ENCODE assay signal across 11 cellular contexts in genomic region chr5:139395844-139396640, GRCh38. TPM values are rescaled to one million over a fixed set of nuclear protein-coding genes. Genes with fewer than 3 reads are reported as not detected.
DNase-seq lines count a peak whose midpoint lies in the region; ATAC-seq, FAIRE-seq and TF ChIP-seq lines count a peak whose summit lies in the region.
"Had no signal": no experiment of that assay in that cellular context is flagged by ENCODE, and none has a peak within 500 bp of the region (broad histone marks: within the 10 kb centered on the region; RNA-seq: fewer than 3 reads in every experiment).

No MANE protein-coding gene starts in this region.

- TF ChIP-seq CTCF in nephron (IDR thresholded peaks at IDR 0.05; ENCODE audit: unreplicated experiment in 3 of 3) (no peak), D721Med (IDR thresholded peaks at IDR 0.05; ENCODE audit: insufficient read depth, missing control alignments) (no peak)

- DNase-seq in EL (peak; percentile 56), HCEC 1CT (peak; percentile 22), D721Med (ENCODE audit: insufficient read length, low spot score) (no peak)
- no peak for DNase-seq in activated T-helper 2 cell treated with anti-CD3 and anti-CD28 coated beads, Interferon-gamma antibody, Interleukin-2, Interleukin-4, amounts not matched to agents 10 μg/mL and 5 μg/mL and 100 μg/mL, durations not matched to agents 14 hours and 24 hours and 36 hours (ENCODE audit: low spot score)
- no peak for DNase-seq in effector CD4-positive, alpha-beta T cell
- DNase-seq: NCI-H1694 treated with DMSO at 0.1 percent for 48 hours, OCI-M1, stomach had no signal

- peak overlapping the region; percentile 70 for H3K4me3 Mint-ChIP-seq in activated T-helper 2 cell treated with anti-CD3 and anti-CD28 coated beads, Interferon-gamma antibody, Interleukin-2, Interleukin-4, amounts not matched to agents 10 μg/mL and 5 μg/mL and 100 μg/mL, durations not matched to agents 14 hours and 24 hours and 36 hours (ENCODE audit: low read depth)
- peak overlapping the region; percentile 24 to 85 (median 66) for H3K4me3 Mint-ChIP-seq in nephron

- H3K36me3 Mint-ChIP-seq in activated T-helper 2 cell treated with anti-CD3 and anti-CD28 coated beads, Interferon-gamma antibody, Interleukin-2, Interleukin-4, amounts not matched to agents 10 μg/mL and 5 μg/mL and 100 μg/mL, durations not matched to agents 14 hours and 24 hours and 36 hours (ENCODE audit: low read depth): peaks cover 51% of the 10 kb centered on the region
- peaks cover 10% of the 10 kb centered on the region for H3K36me3 Mint-ChIP-seq in nephron (ENCODE audit: low read depth)

- ATAC-seq in HG03469 (IDR thresholded peaks at IDR 0.05; ENCODE audit: unreplicated experiment): no peak

- H3K27me3 Mint-ChIP-seq in activated T-helper 2 cell treated with anti-CD3 and anti-CD28 coated beads, Interferon-gamma antibody, Interleukin-2, Interleukin-4, amounts not matched to agents 10 μg/mL and 5 μg/mL and 100 μg/mL, durations not matched to agents 14 hours and 24 hours and 36 hours (ENCODE audit: low read depth): no peaks in the 10 kb centered on the region
- peaks cover 37% of the 10 kb centered on the region for H3K27me3 Mint-ChIP-seq in nephron (ENCODE audit: low read depth)

- FAIRE-seq in D721Med (lab: Jason Lieb, UNC): no peak
- FAIRE-seq: endothelial cell of umbilical vein had no signal

- intact Hi-C loops in activated T-helper 2 cell treated with anti-CD3 and anti-CD28 coated beads, Interferon-gamma antibody, Interleukin-2, Interleukin-4, amounts not matched to agents 10 μg/mL and 5 μg/mL and 100 μg/mL, durations not matched to agents 14 hours and 24 hours and 36 hours (cut with micrococcal nuclease): no loop called here

- H3K4me1 Mint-ChIP-seq in activated T-helper 2 cell treated with anti-CD3 and anti-CD28 coated beads, Interferon-gamma antibody, Interleukin-2, Interleukin-4, amounts not matched to agents 10 μg/mL and 5 μg/mL and 100 μg/mL, durations not matched to agents 14 hours and 24 hours and 36 hours (ENCODE audit: low read depth): peaks cover 32% of the 10 kb centered on the region
- peaks cover 24% of the 10 kb centered on the region for H3K4me1 Mint-ChIP-seq in nephron

- no peak overlapping the region for H3K27ac Mint-ChIP-seq in activated T-helper 2 cell treated with anti-CD3 and anti-CD28 coated beads, Interferon-gamma antibody, Interleukin-2, Interleukin-4, amounts not matched to agents 10 μg/mL and 5 μg/mL and 100 μg/mL, durations not matched to agents 14 hours and 24 hours and 36 hours
- peak overlapping the region in 1 of 3 experiments; percentile 40 for H3K27ac Mint-ChIP-seq in nephron

- H3K9me3 Mint-ChIP-seq in activated T-helper 2 cell treated with anti-CD3 and anti-CD28 coated beads, Interferon-gamma antibody, Interleukin-2, Interleukin-4, amounts not matched to agents 10 μg/mL and 5 μg/mL and 100 μg/mL, durations not matched to agents 14 hours and 24 hours and 36 hours: no peaks in the 10 kb centered on the region
- no peaks in the 10 kb centered on the region for H3K9me3 Mint-ChIP-seq in nephron

RNA-seq across cellular contexts. Expression of gene PROB1, which starts 1.1 kb away (rescaled TPM):
- 7.7 and 8.3 TPM in 2 replicates for total RNA-seq in activated T-helper 2 cell treated with anti-CD3 and anti-CD28 coated beads, Interferon-gamma antibody, Interleukin-2, Interleukin-4, amounts not matched to agents 10 μg/mL and 5 μg/mL and 100 μg/mL, durations not matched to agents 14 hours and 24 hours and 36 hours

RNA-seq across cellular contexts. Expression of gene MZB1, which starts 6.3 kb away (rescaled TPM):
- 48.3 and 53.6 TPM in 2 replicates for total RNA-seq in activated T-helper 2 cell treated with anti-CD3 and anti-CD28 coated beads, Interferon-gamma antibody, Interleukin-2, Interleukin-4, amounts not matched to agents 10 μg/mL and 5 μg/mL and 100 μg/mL, durations not matched to agents 14 hours and 24 hours and 36 hours
- total RNA-seq: endothelial cell of umbilical vein had no signal

RNA-seq across cellular contexts. Expression of gene SPATA24, which starts 7.8 kb away (rescaled TPM):
- total RNA-seq in activated T-helper 2 cell treated with anti-CD3 and anti-CD28 coated beads, Interferon-gamma antibody, Interleukin-2, Interleukin-4, amounts not matched to agents 10 μg/mL and 5 μg/mL and 100 μg/mL, durations not matched to agents 14 hours and 24 hours and 36 hours: 4.7 and 4.8 TPM in 2 replicates

RNA-seq across cellular contexts. Expression of gene SLC23A1, which starts 12.9 kb away (rescaled TPM):
- 2.1 and 4.2 TPM in 2 replicates for total RNA-seq in activated T-helper 2 cell treated with anti-CD3 and anti-CD28 coated beads, Interferon-gamma antibody, Interleukin-2, Interleukin-4, amounts not matched to agents 10 μg/mL and 5 μg/mL and 100 μg/mL, durations not matched to agents 14 hours and 24 hours and 36 hours
- total RNA-seq: endothelial cell of umbilical vein had no signal

RNA-seq across cellular contexts. Expression of gene DNAJC18, which starts 43.3 kb away (rescaled TPM):
- 29.8 and 35.8 TPM in 2 replicates for total RNA-seq in activated T-helper 2 cell treated with anti-CD3 and anti-CD28 coated beads, Interferon-gamma antibody, Interleukin-2, Interleukin-4, amounts not matched to agents 10 μg/mL and 5 μg/mL and 100 μg/mL, durations not matched to agents 14 hours and 24 hours and 36 hours

Comparison
In these comparisons a context has a peak if more than half of its experiments do, and no peak if none do; other contexts are left out.
1. DNase-seq: peak in EL (single experiment) and HCEC 1CT (single experiment); none in activated T-helper 2 cell treated with anti-CD3 and anti-CD28 coated beads, Interferon-gamma antibody, Interleukin-2, Interleukin-4, amounts not matched to agents 10 μg/mL and 5 μg/mL and 100 μg/mL, durations not matched to agents 14 hours and 24 hours and 36 hours (single experiment), effector CD4-positive, alpha-beta T cell (single experiment) and D721Med (single experiment).